Comparison of ENCODE assay signal across 1 cellular context in genomic region chr2:74921236-74921736, GRCh38.
TF ChIP-seq lines count a peak whose summit lies in the region.

No MANE protein-coding gene starts in this region.

TF ChIP-seq in HepG2, 621 proteins besides CTCF, POLR2A, EP300 and RAD21 (continued from another document):
- TF ChIP-seq, protein P1, sequence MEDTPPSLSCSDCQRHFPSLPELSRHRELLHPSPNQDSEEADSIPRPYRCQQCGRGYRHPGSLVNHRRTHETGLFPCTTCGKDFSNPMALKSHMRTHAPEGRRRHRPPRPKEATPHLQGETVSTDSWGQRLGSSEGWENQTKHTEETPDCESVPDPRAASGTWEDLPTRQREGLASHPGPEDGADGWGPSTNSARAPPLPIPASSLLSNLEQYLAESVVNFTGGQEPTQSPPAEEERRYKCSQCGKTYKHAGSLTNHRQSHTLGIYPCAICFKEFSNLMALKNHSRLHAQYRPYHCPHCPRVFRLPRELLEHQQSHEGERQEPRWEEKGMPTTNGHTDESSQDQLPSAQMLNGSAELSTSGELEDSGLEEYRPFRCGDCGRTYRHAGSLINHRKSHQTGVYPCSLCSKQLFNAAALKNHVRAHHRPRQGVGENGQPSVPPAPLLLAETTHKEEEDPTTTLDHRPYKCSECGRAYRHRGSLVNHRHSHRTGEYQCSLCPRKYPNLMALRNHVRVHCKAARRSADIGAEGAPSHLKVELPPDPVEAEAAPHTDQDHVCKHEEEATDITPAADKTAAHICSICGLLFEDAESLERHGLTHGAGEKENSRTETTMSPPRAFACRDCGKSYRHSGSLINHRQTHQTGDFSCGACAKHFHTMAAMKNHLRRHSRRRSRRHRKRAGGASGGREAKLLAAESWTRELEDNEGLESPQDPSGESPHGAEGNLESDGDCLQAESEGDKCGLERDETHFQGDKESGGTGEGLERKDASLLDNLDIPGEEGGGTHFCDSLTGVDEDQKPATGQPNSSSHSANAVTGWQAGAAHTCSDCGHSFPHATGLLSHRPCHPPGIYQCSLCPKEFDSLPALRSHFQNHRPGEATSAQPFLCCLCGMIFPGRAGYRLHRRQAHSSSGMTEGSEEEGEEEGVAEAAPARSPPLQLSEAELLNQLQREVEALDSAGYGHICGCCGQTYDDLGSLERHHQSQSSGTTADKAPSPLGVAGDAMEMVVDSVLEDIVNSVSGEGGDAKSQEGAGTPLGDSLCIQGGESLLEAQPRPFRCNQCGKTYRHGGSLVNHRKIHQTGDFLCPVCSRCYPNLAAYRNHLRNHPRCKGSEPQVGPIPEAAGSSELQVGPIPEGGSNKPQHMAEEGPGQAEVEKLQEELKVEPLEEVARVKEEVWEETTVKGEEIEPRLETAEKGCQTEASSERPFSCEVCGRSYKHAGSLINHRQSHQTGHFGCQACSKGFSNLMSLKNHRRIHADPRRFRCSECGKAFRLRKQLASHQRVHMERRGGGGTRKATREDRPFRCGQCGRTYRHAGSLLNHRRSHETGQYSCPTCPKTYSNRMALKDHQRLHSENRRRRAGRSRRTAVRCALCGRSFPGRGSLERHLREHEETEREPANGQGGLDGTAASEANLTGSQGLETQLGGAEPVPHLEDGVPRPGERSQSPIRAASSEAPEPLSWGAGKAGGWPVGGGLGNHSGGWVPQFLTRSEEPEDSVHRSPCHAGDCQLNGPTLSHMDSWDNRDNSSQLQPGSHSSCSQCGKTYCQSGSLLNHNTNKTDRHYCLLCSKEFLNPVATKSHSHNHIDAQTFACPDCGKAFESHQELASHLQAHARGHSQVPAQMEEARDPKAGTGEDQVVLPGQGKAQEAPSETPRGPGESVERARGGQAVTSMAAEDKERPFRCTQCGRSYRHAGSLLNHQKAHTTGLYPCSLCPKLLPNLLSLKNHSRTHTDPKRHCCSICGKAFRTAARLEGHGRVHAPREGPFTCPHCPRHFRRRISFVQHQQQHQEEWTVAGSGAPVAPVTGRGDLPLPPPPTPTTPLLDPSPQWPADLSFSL (CRISPR knock-in tag; IDR thresholded peaks at IDR 0.05) = 0 out of 2 replicates have a peak, but pooled peaks have one; percentile 11
- peak; percentile 98 for TF ChIP-seq ZNF317 (CRISPR knock-in tag; IDR thresholded peaks at IDR 0.05)
- TF ChIP-seq HOMEZ (CRISPR knock-in tag; IDR thresholded peaks at IDR 0.05; ENCODE audit: low read depth) = 0 out of 2 replicates have a peak, but pooled peaks have one; percentile 11
